12 cellular contexts compared by ENCODE assay signal in genomic region chr3:119630562-119631329, GRCh38. TPM values are rescaled to one million over a fixed set of nuclear protein-coding genes. Genes with fewer than 3 reads are reported as not detected.
A peak's percentile ranks its signal among the peaks of the same experiment; 100 is the strongest.
DNase-seq lines count a peak whose midpoint lies in the region; ATAC-seq and TF ChIP-seq lines count a peak whose summit lies in the region.
"Had no signal": no experiment of that assay in that cellular context is flagged by ENCODE, and none has a peak within 500 bp of the region (broad histone marks: within the 10 kb centered on the region; RNA-seq: fewer than 3 reads in every experiment).

No MANE protein-coding gene starts in this region.

- no peak overlapping the region for H2AFZ ChIP-seq in hepatocyte

- peaks cover 8% of the 10 kb centered on the region for H3K36me3 Mint-ChIP-seq in stimulated activated memory B cell treated with anti-CD40 and anti-IgM and Interleukin-4, amounts not matched to agents 10 μg/mL and 1 μg/mL and 100 μg/mL, for 72 hours

- H3K4me2 ChIP-seq in hepatocyte = no peak overlapping the region

- H3K27ac Mint-ChIP-seq in stimulated activated memory B cell treated with anti-CD40 and anti-IgM and Interleukin-4, amounts not matched to agents 10 μg/mL and 1 μg/mL and 100 μg/mL, for 72 hours = peak overlapping the region; percentile 98

- peaks cover 66% of the 10 kb centered on the region for H3K4me1 Mint-ChIP-seq in stimulated activated memory B cell treated with anti-CD40 and anti-IgM and Interleukin-4, amounts not matched to agents 10 μg/mL and 1 μg/mL and 100 μg/mL, for 72 hours

- H3K9me2 ChIP-seq in hepatocyte (replicated peaks; ENCODE audit: insufficient read depth) = no peaks in the 10 kb centered on the region

- no peak overlapping the region for H3K4me3 ChIP-seq in HL-60 (replicated peaks; ENCODE audit: insufficient read depth, low read length)
- no peak overlapping the region for H3K4me3 ChIP-seq in ascending aorta
- no peak overlapping the region for H3K4me3 ChIP-seq in hepatocyte

- H4K20me1 ChIP-seq in hepatocyte (ENCODE audit: insufficient read depth, poor library complexity, severe bottlenecking) = no peaks in the 10 kb centered on the region

- WGBS in hepatocyte (ENCODE audit: low lambda C conversion rate, missing lambda C conversion rate) = 87% methylated on average over 10 of the region's 10 CpGs

- TF ChIP-seq CTCF in HL-60 (IDR thresholded peaks at IDR 0.05; ENCODE audit: insufficient read depth, low read length) (no peak), ascending aorta (IDR thresholded peaks at IDR 0.05) (no peak), hepatocyte (IDR thresholded peaks at IDR 0.05; ENCODE audit: poor library complexity) (no peak)

- no peak for ATAC-seq in stimulated activated memory B cell treated with anti-CD40 and anti-IgM and Interleukin-4, amounts not matched to agents 10 μg/mL and 1 μg/mL and 100 μg/mL, for 72 hours
- ATAC-seq in GM18517 (IDR thresholded peaks at IDR 0.05; ENCODE audit: unreplicated experiment) (no peak), HG02981 (IDR thresholded peaks at IDR 0.05; ENCODE audit: unreplicated experiment) (no peak), HG03045 (IDR thresholded peaks at IDR 0.05; ENCODE audit: unreplicated experiment) (no peak)
- ATAC-seq: activated T-cell treated with anti-CD3 and anti-CD28 coated beads, Interleukin-2, amount 50 U/mL, for 4 hours; stimulated activated naive CD8-positive, alpha-beta T cell treated with anti-CD3 and anti-CD28 coated beads, Interleukin-15, amount 100 ng/mL, for 72 hours had no signal

- no peaks in the 10 kb centered on the region for H3K27me3 Mint-ChIP-seq in stimulated activated memory B cell treated with anti-CD40 and anti-IgM and Interleukin-4, amounts not matched to agents 10 μg/mL and 1 μg/mL and 100 μg/mL, for 72 hours

- H3K27ac ChIP-seq in HL-60 (replicated peaks) = peak overlapping the region; percentile 49
- peak overlapping the region; percentile 74 to 85 for H3K27ac ChIP-seq in ascending aorta
- H3K27ac ChIP-seq in hepatocyte = peak overlapping the region; percentile 55

- DNase-seq in HL-60 (ENCODE audit: low read depth in 1 of 2, low spot score in 1 of 2) = peak; percentile 48 to 68
- DNase-seq in ascending aorta (ENCODE audit: low spot score in 2 of 2) = peak in 1 of 2 donors; percentile 70
- DNase-seq in hepatocyte (ENCODE audit: low spot score) = peak; percentile 47
- no peak for DNase-seq in amygdala (lab: John Stamatoyannopoulos, UW)
- DNase-seq: activated T-cell treated with anti-CD3 and anti-CD28 coated beads, Interleukin-2, amount 50 U/mL, for 4 hours; Karpas-422; occipital lobe; stimulated activated naive CD8-positive, alpha-beta T cell treated with anti-CD3 and anti-CD28 coated beads, Interleukin-15, amount 100 ng/mL, for 72 hours had no signal

- H3K9me3 Mint-ChIP-seq in stimulated activated memory B cell treated with anti-CD40 and anti-IgM and Interleukin-4, amounts not matched to agents 10 μg/mL and 1 μg/mL and 100 μg/mL, for 72 hours = no peaks in the 10 kb centered on the region
- H3K9me3 Mint-ChIP-seq: activated T-cell treated with anti-CD3 and anti-CD28 coated beads, Interleukin-2, amount 50 U/mL, for 4 hours; stimulated activated naive CD8-positive, alpha-beta T cell treated with anti-CD3 and anti-CD28 coated beads, Interleukin-15, amount 100 ng/mL, for 72 hours had no signal

- intact Hi-C loops in ascending aorta (cut with DNase I) = no loop called here

- H3K9me3 ChIP-seq in ascending aorta = no peaks in the 10 kb centered on the region
- no peaks in the 10 kb centered on the region for H3K9me3 ChIP-seq in hepatocyte (ENCODE audit: low read depth)

- no peaks in the 10 kb centered on the region for H3K79me2 ChIP-seq in hepatocyte

- H3K4me1 ChIP-seq in ascending aorta = peaks cover 4 to 54% of the 10 kb centered on the region in 2 donors
- H3K4me1 ChIP-seq in hepatocyte (ENCODE audit: insufficient read depth) = no peaks in the 10 kb centered on the region

- H3K36me3 ChIP-seq in ascending aorta = no peaks in the 10 kb centered on the region
- no peaks in the 10 kb centered on the region for H3K36me3 ChIP-seq in hepatocyte (replicated peaks; ENCODE audit: insufficient read depth, low read depth)

- H3K27me3 ChIP-seq in HL-60 (ENCODE audit: insufficient read depth, poor library complexity, severe bottlenecking) (no peaks in the 10 kb centered on the region), ascending aorta (no peaks in the 10 kb centered on the region), hepatocyte (no peaks in the 10 kb centered on the region)

- no peak overlapping the region for H3K4me3 Mint-ChIP-seq in stimulated activated memory B cell treated with anti-CD40 and anti-IgM and Interleukin-4, amounts not matched to agents 10 μg/mL and 1 μg/mL and 100 μg/mL, for 72 hours
- H3K4me3 Mint-ChIP-seq: activated T-cell treated with anti-CD3 and anti-CD28 coated beads, Interleukin-2, amount 50 U/mL, for 4 hours; stimulated activated naive CD8-positive, alpha-beta T cell treated with anti-CD3 and anti-CD28 coated beads, Interleukin-15, amount 100 ng/mL, for 72 hours had no signal

RNA-seq across cellular contexts. Expression of gene POPDC2, which starts 29.6 kb away (rescaled TPM):
- total RNA-seq in ascending aorta = 4.7 TPM
- 2.7 and 3.9 TPM in 2 replicates for total RNA-seq in hepatocyte
- polyA plus RNA-seq in hepatocyte = 1.2 and 1.6 TPM in 2 replicates

RNA-seq across cellular contexts. Expression of gene PLA1A, which starts 33.1 kb away (rescaled TPM):
- total RNA-seq in ascending aorta = 15.0 TPM
- total RNA-seq in hepatocyte = 2.6 TPM in 2 replicates
- 2.9 and 3.3 TPM in 2 replicates for polyA plus RNA-seq in hepatocyte
- total RNA-seq: activated T-cell treated with anti-CD3 and anti-CD28 coated beads, Interleukin-2, amount 50 U/mL, for 4 hours; occipital lobe had no signal

RNA-seq across cellular contexts. Expression of gene COX17, which starts 46.5 kb away (rescaled TPM):
- total RNA-seq in ascending aorta (12.5 TPM), hepatocyte (27.0 and 28.3 TPM in 2 replicates)
- 80.7 and 87.2 TPM in 2 replicates for polyA plus RNA-seq in hepatocyte

RNA-seq across cellular contexts. Expression of gene ADPRH, which starts 51.5 kb away (rescaled TPM):
- total RNA-seq in ascending aorta (32.1 TPM), hepatocyte (1.7 and 1.8 TPM in 2 replicates)
- 0.56 and 1.5 TPM in 2 replicates for polyA plus RNA-seq in hepatocyte

Comparison
In these comparisons a context has a peak if more than half of its experiments do, and no peak if none do; other contexts are left out.
1. DNase-seq: peak in HL-60 (2 of 2) and hepatocyte (single experiment); none in amygdala (0 of 56).
2. Peak in every context shown above with its lines, with median percentiles within 50 percentile points of each other: H3K27ac ChIP-seq.